ENCODE assay signal across 1 cellular context in genomic region chr4:37673523-37674192, GRCh38.
TF ChIP-seq lines count a peak whose summit lies in the region.

No MANE protein-coding gene starts in this region.

TF ChIP-seq in SK-N-SH treated with all-trans-retinoic acid at 6 μM for 48 hours, 23 proteins besides CTCF, POLR2A, EP300 and RAD21:
- no peak for TF ChIP-seq TSHZ2 (CRISPR knock-in tag; IDR thresholded peaks at IDR 0.05)
- TF ChIP-seq PATZ1 (CRISPR knock-in tag; IDR thresholded peaks at IDR 0.05; ENCODE audit: borderline replicate concordance), result no peak
- TF ChIP-seq ESRRG (CRISPR knock-in tag; IDR thresholded peaks at IDR 0.05), result no peak
- no peak for TF ChIP-seq ZFP3 (CRISPR knock-in tag; IDR thresholded peaks at IDR 0.05)
- TF ChIP-seq TOX (CRISPR knock-in tag; IDR thresholded peaks at IDR 0.05; ENCODE audit: borderline replicate concordance), result no peak
- TF ChIP-seq ZNF565 (CRISPR knock-in tag; conservative IDR thresholded peaks at IDR 0.05; ENCODE audit: low read depth), result no peak
- no peak for TF ChIP-seq CSDC2 (CRISPR knock-in tag; IDR thresholded peaks at IDR 0.05)
- TF ChIP-seq PPARA (CRISPR knock-in tag; IDR thresholded peaks at IDR 0.05; ENCODE audit: borderline replicate concordance), result no peak
- no peak for TF ChIP-seq TCF4 (CRISPR knock-in tag; IDR thresholded peaks at IDR 0.05; ENCODE audit: borderline replicate concordance)
- TF ChIP-seq ISL1 (CRISPR knock-in tag; IDR thresholded peaks at IDR 0.05), result no peak
